In genomic region chr6:136696783-136697364, GRCh38 we compare ENCODE assay signal across 20 cellular contexts.
A peak's percentile ranks its signal among the peaks of the same experiment; 100 is the strongest.
DNase-seq lines count a peak whose midpoint lies in the region; ATAC-seq and TF ChIP-seq lines count a peak whose summit lies in the region.
"Had no signal": no experiment of that assay in that cellular context is flagged by ENCODE, and none has a peak within 500 bp of the region (broad histone marks: within the 10 kb centered on the region; RNA-seq: fewer than 3 reads in every experiment).

No MANE protein-coding gene starts in this region.

- TF ChIP-seq CTCF in foreskin keratinocyte (conservative IDR thresholded peaks at IDR 0.05) (no peak), chondrocyte (IDR thresholded peaks at IDR 0.05) (no peak), GM10248 (IDR thresholded peaks at IDR 0.05; ENCODE audit: control extremely low read depth, extremely low read depth, low read depth, missing control alignments) (no peak)

- no peak overlapping the region for H3K27ac Mint-ChIP-seq in chondrocyte (ENCODE audit: unreplicated experiment)
- H3K27ac Mint-ChIP-seq: activated T-helper 2 cell treated with anti-CD3 and anti-CD28 coated beads, Interferon-gamma antibody, Interleukin-2, Interleukin-4, amounts not matched to agents 10 μg/mL and 5 μg/mL and 100 μg/mL, durations not matched to agents 14 hours and 24 hours and 36 hours had no signal

- POLR2A ChIA-PET in GM10248 (lab: Yijun Ruan, JAX), result no interaction called here

- H3K27me3 ChIP-seq in foreskin keratinocyte, result no peaks in the 10 kb centered on the region
- H3K27me3 ChIP-seq: gastrocnemius medialis, vagina had no signal

- no peaks in the 10 kb centered on the region for H3K36me3 Mint-ChIP-seq in chondrocyte (ENCODE audit: low read depth)

- H3K4me1 Mint-ChIP-seq in chondrocyte (ENCODE audit: low read depth), result no peaks in the 10 kb centered on the region

- H3K9me3 Mint-ChIP-seq in chondrocyte (ENCODE audit: low read depth), result no peaks in the 10 kb centered on the region
- H3K9me3 Mint-ChIP-seq: activated T-helper 2 cell treated with anti-CD3 and anti-CD28 coated beads, Interferon-gamma antibody, Interleukin-2, Interleukin-4, amounts not matched to agents 10 μg/mL and 5 μg/mL and 100 μg/mL, durations not matched to agents 14 hours and 24 hours and 36 hours had no signal

- ATAC-seq in foreskin keratinocyte, result peak; percentile 37
- ATAC-seq: gastrocnemius medialis had no signal

- peaks cover 3% of the 10 kb centered on the region for H3K27me3 Mint-ChIP-seq in chondrocyte (ENCODE audit: low read depth)

- H3K27ac ChIP-seq in foreskin keratinocyte, result no peak overlapping the region
- H3K27ac ChIP-seq: gastrocnemius medialis, psoas muscle, vagina had no signal

- peak; percentile 7 for DNase-seq in NCI-H748 (lab: John Stamatoyannopoulos, UW; ENCODE audit: unreplicated experiment)
- DNase-seq in NCI-H748 treated with DMSO at 0.1 percent for 48 hours (lab: John Stamatoyannopoulos, UW), result no peak
- peak; percentile 34 for DNase-seq in SHP77 treated with DMSO at 0.1 percent for 48 hours (lab: John Stamatoyannopoulos, UW)
- DNase-seq in foreskin keratinocyte, result peak; percentile 55 to 75
- DNase-seq in amniotic stem cell (lab: John Stamatoyannopoulos, UW), result no peak
- DNase-seq in chondrocyte (ENCODE audit: low spot score), result no peak
- DNase-seq in HuH-7 (ENCODE audit: low spot score), result no peak
- DNase-seq in GM10248 (ENCODE audit: extremely low spot score), result no peak
- DNase-seq: ACHN; activated CD4-positive, alpha-beta T cell treated with anti-CD3 and anti-CD28 coated beads for 4 hours; dermis blood vessel endothelial cell; DMS 273 treated with DMSO at 0.1 percent for 48 hours; gastrocnemius medialis; NCI-H2227 treated with DMSO at 0.1 percent for 48 hours; NK-92 treated with Interleukin-12 subunit alpha and Interleukin-12 subunit beta, amount 100 ng/mL, for 24 hours; psoas muscle; stimulated activated CD4-positive, alpha-beta T cell treated with anti-CD3 and anti-CD28 coated beads, Interleukin-2, amount 100 ng/mL, for 48 hours; SW 1271 had no signal

- CTCF ChIA-PET in GM10248 (lab: Yijun Ruan, JAX), result interaction anchor here (1.5 to 1.9 kb wide), 3 partner anchors 11 to 53 kb away, joined by 4 to 6 read pairs (median 5); no protein-coding TSS in a partner anchor

- H3K4me3 Mint-ChIP-seq in chondrocyte (ENCODE audit: unreplicated experiment), result no peak overlapping the region

- peaks cover 20% of the 10 kb centered on the region for H3K4me1 ChIP-seq in foreskin keratinocyte

Comparison
In these comparisons a context has a peak if more than half of its experiments do, and no peak if none do; other contexts are left out.
1. DNase-seq: peak in NCI-H748 (single experiment), SHP77 treated with DMSO at 0.1 percent for 48 hours (single experiment) and foreskin keratinocyte (2 of 2); none in NCI-H748 treated with DMSO at 0.1 percent for 48 hours (single experiment), amniotic stem cell (single experiment), chondrocyte (single experiment), HuH-7 (single experiment) and GM10248 (single experiment).